1 cellular context compared by ENCODE assay signal in genomic region chr9:129556576-129557191, GRCh38.
TF ChIP-seq lines count a peak whose summit lies in the region.

No MANE protein-coding gene starts in this region.

TF ChIP-seq in SK-N-SH, 30 proteins besides CTCF, POLR2A, EP300 and RAD21 (continued from another document):
- TF ChIP-seq USF1 (IDR thresholded peaks at IDR 0.05; ENCODE audit: borderline replicate concordance, low read depth) (no peak), FOSL2 (IDR thresholded peaks at IDR 0.05; ENCODE audit: borderline replicate concordance, low read depth) (no peak), ZBTB33 (IDR thresholded peaks at IDR 0.05; ENCODE audit: borderline replicate concordance, low read depth) (no peak), REST (IDR thresholded peaks at IDR 0.05; ENCODE audit: low read depth, low read length) (no peak), CHD2 (IDR thresholded peaks at IDR 0.05; ENCODE audit: low read length, partially characterized antibody) (no peak), MEF2A (IDR thresholded peaks at IDR 0.05; ENCODE audit: borderline replicate concordance, low read depth) (no peak)
